1 cellular context compared by ENCODE assay signal in the genomic region with DNA sequence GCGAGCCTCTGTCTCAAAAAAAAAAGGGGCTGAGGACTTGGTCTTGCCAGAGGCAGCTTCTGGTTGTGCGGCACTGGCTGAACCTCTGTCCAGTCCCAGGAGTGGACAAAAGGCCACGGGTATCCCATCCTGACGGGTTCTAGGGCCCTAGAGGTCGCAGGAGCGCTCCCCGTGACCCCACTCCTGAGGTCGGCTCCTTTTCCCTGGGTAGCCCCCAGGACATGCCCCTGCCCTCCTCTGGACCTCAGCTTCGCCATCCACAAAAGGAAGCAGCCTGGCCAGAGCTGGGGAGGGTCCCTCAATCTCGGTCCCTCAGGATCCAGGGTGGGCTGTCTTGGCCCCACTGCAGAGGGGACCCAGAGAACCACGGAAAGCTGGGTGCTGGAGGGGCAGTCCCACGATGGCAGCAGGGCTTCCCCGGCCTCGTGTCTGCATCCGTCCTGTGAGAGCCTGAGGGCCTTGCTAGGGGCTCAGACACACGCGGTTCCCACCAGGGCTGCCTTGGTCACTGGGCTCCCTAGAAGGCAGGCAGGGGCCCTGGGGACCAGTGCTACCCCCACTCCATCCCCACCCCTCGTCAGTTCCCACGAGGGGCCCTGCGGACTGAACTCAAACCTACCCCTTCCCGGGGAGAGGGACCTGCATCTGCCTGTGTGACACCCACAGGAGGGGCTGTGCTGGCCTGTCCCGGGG.
TF ChIP-seq lines count a peak whose summit lies in the region.

No MANE protein-coding gene starts in this region.

TF ChIP-seq in H1, 55 proteins besides CTCF, POLR2A, EP300 and RAD21:
- TF ChIP-seq KDM1A (IDR thresholded peaks at IDR 0.05; ENCODE audit: borderline replicate concordance, low read length) (no peak), MAFK (IDR thresholded peaks at IDR 0.05; ENCODE audit: low read depth, low read length) (no peak), GABPA (IDR thresholded peaks at IDR 0.05; ENCODE audit: borderline replicate concordance, insufficient read depth, low read length) (no peak), POLR2AphosphoS5 (IDR thresholded peaks at IDR 0.05; ENCODE audit: low read depth, low read length) (no peak), TCF12 (IDR thresholded peaks at IDR 0.05; ENCODE audit: low read depth, low read length) (no peak), SP4 (IDR thresholded peaks at IDR 0.05; ENCODE audit: low read length) (no peak), NANOG (IDR thresholded peaks at IDR 0.05; ENCODE audit: insufficient read depth, low read depth, low read length, poor library complexity, severe bottlenecking) (no peak), BRCA1 (IDR thresholded peaks at IDR 0.05; ENCODE audit: low read depth, low read length) (no peak), KDM4A (IDR thresholded peaks at IDR 0.05; ENCODE audit: low read depth, low read length, severe bottlenecking) (no peak), YY1 (IDR thresholded peaks at IDR 0.05; ENCODE audit: low read depth, low read length) (no peak), SUZ12 (IDR thresholded peaks at IDR 0.05; ENCODE audit: low read length) (no peak)
- TF ChIP-seq, protein P1, sequence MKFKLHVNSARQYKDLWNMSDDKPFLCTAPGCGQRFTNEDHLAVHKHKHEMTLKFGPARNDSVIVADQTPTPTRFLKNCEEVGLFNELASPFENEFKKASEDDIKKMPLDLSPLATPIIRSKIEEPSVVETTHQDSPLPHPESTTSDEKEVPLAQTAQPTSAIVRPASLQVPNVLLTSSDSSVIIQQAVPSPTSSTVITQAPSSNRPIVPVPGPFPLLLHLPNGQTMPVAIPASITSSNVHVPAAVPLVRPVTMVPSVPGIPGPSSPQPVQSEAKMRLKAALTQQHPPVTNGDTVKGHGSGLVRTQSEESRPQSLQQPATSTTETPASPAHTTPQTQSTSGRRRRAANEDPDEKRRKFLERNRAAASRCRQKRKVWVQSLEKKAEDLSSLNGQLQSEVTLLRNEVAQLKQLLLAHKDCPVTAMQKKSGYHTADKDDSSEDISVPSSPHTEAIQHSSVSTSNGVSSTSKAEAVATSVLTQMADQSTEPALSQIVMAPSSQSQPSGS (IDR thresholded peaks at IDR 0.05; ENCODE audit: low read length): no peak
